Comparison of ENCODE assay signal across 8 cellular contexts in genomic region chr19:49690656-49691242, GRCh38. TPM values are rescaled to one million over a fixed set of nuclear protein-coding genes. Genes with fewer than 3 reads are reported as not detected.
DNase-seq lines count a peak whose midpoint lies in the region; ATAC-seq and TF ChIP-seq lines count a peak whose summit lies in the region.

Gene CPT1C (plus strand): TSS chr19:49691116. CDS start chr19:49692253, 1,137 bp downstream.

- BruUV-seq in Caco-2 (replicated peaks; lab: Mats Ljungman, UMichigan) = no TSS peak

- H3K9me3 Mint-ChIP-seq in Caco-2 (ENCODE audit: unreplicated experiment) = peaks cover 10% of the 10 kb centered on the region
- no peaks in the 10 kb centered on the region for H3K9me3 Mint-ChIP-seq in activated CD4-positive, alpha-beta memory T cell treated with anti-CD3 and anti-CD28 coated beads for 36 hours

- H3K27ac ChIP-seq in effector memory CD4-positive, alpha-beta T cell (ENCODE audit: insufficient read depth, low read length, poor library complexity, severe bottlenecking) = no peak within 1 kb of the TSS
- peak within 1 kb of the TSS in 2 of 3 donors; percentile 21 to 54 for H3K27ac ChIP-seq in right lobe of liver

- no peak for TF ChIP-seq POLR2A in right lobe of liver (IDR thresholded peaks at IDR 0.05)

- ATAC-seq in right lobe of liver (peak; percentile 63 to 79 (median 68)), GM18909 (IDR thresholded peaks at IDR 0.05; ENCODE audit: poor library complexity, unreplicated experiment) (no peak), HG03520 (IDR thresholded peaks at IDR 0.05; ENCODE audit: unreplicated experiment) (no peak)

- peaks cover 72% of the 10 kb centered on the region for H3K36me3 Mint-ChIP-seq in Caco-2 (ENCODE audit: insufficient read depth, unreplicated experiment)
- peaks cover 23% of the 10 kb centered on the region for H3K36me3 Mint-ChIP-seq in activated CD4-positive, alpha-beta memory T cell treated with anti-CD3 and anti-CD28 coated beads for 36 hours

- H3K4me3 ChIP-seq in Caco-2 (ENCODE audit: low read depth, low read length) = no peak within 1 kb of the TSS
- peak within 1 kb of the TSS; percentile 43 for H3K4me3 ChIP-seq in effector memory CD4-positive, alpha-beta T cell (ENCODE audit: insufficient read depth, low read depth, low read length, poor library complexity, severe bottlenecking)
- peak within 1 kb of the TSS; percentile 23 to 39 (median 24) for H3K4me3 ChIP-seq in right lobe of liver

- no peaks in the 10 kb centered on the region for H3K27me3 Mint-ChIP-seq in Caco-2 (ENCODE audit: insufficient read depth, unreplicated experiment)
- peaks cover 15% of the 10 kb centered on the region for H3K27me3 Mint-ChIP-seq in activated CD4-positive, alpha-beta memory T cell treated with anti-CD3 and anti-CD28 coated beads for 36 hours

- WGBS in right lobe of liver (ENCODE audit: insufficient coverage, low coverage, low lambda C conversion rate, missing lambda C conversion rate) = 4% methylated on average over 33 of the region's 38 CpGs

- 0 out of 2 replicates have a peak, but pooled peaks cover 2% of the 10 kb centered on the region for H3K9me3 ChIP-seq in Caco-2
- no peaks in the 10 kb centered on the region for H3K9me3 ChIP-seq in effector memory CD4-positive, alpha-beta T cell (ENCODE audit: control insufficient read depth, low read length)
- H3K9me3 ChIP-seq in right lobe of liver = no peaks in the 10 kb centered on the region

- intact Hi-C loops in Caco-2 (cut with micrococcal nuclease; ENCODE audit: unreplicated experiment) = no loop called here
- intact Hi-C loops in activated CD4-positive, alpha-beta memory T cell treated with anti-CD3 and anti-CD28 coated beads for 36 hours (cut with micrococcal nuclease) = no loop called here
- intact Hi-C loops in right lobe of liver (cut with DNase I) = no loop called here

- POLR2A ChIA-PET in Caco-2 (lab: Charles Lee) = interaction anchor here (0.7 kb wide), 1 partner anchor 738 kb away, joined by 5 read pairs; no protein-coding TSS in a partner anchor
- POLR2A ChIA-PET in activated CD4-positive, alpha-beta memory T cell treated with anti-CD3 and anti-CD28 coated beads for 36 hours (lab: Charles Lee) = interaction anchor here (0.7 to 2.0 kb wide), 2 partner anchors 11 to 14 kb away, joined by 3 to 6 read pairs; partner anchors contain the start of gene PRMT1

- CTCF ChIA-PET in Caco-2 (lab: Charles Lee) = no interaction called here
- CTCF ChIA-PET in activated CD4-positive, alpha-beta memory T cell treated with anti-CD3 and anti-CD28 coated beads for 36 hours (lab: Charles Lee) = interaction anchor here (1.6 kb wide), 1 partner anchor 14 kb away, joined by 3 read pairs; no protein-coding TSS in a partner anchor

- H3K36me3 ChIP-seq in Caco-2 (ENCODE audit: control insufficient read depth, insufficient read depth, low read length) (peaks cover 3% of the 10 kb centered on the region; the same call in 1 of the 2 replicates), right lobe of liver (peaks cover 0 to 5% (median 1%) of the 10 kb centered on the region in 4 donors)
- H3K36me3 ChIP-seq in effector memory CD4-positive, alpha-beta T cell (ENCODE audit: control insufficient read depth, insufficient read depth, low read length) = peaks cover 16% of the 10 kb centered on the region

- H3K27me3 ChIP-seq in Caco-2 (replicated peaks; ENCODE audit: control insufficient read depth, insufficient read depth, low read length) (no peaks in the 10 kb centered on the region), right lobe of liver (no peaks in the 10 kb centered on the region)
- H3K27me3 ChIP-seq in effector memory CD4-positive, alpha-beta T cell (replicated peaks; ENCODE audit: control insufficient read depth, insufficient read depth, low read length, poor library complexity, severe bottlenecking) = peaks cover 8% of the 10 kb centered on the region

- H3K4me1 ChIP-seq in Caco-2 = no peaks in the 10 kb centered on the region
- peaks cover 28% of the 10 kb centered on the region for H3K4me1 ChIP-seq in effector memory CD4-positive, alpha-beta T cell (ENCODE audit: control insufficient read depth, insufficient read depth, low read length, poor library complexity, severe bottlenecking)
- H3K4me1 ChIP-seq in right lobe of liver = peaks cover 0 to 17% (median 2%) of the 10 kb centered on the region in 4 donors

- DNase-seq in Caco-2 = peak in 1 of 2 experiments; percentile 63
- peak; percentile 88 to 89 for DNase-seq in NCI-H1930 (lab: John Stamatoyannopoulos, UW)
- peak; percentile 71 for DNase-seq in activated CD4-positive, alpha-beta memory T cell treated with anti-CD3 and anti-CD28 coated beads for 36 hours
- DNase-seq in effector memory CD4-positive, alpha-beta T cell = peak; percentile 15 to 43 (median 37)
- peak in 2 of 3 donors; percentile 69 to 72 for DNase-seq in right lobe of liver
- peak; percentile 51 to 55 for DNase-seq in stimulated activated CD4-positive, alpha-beta T cell treated with anti-CD3 and anti-CD28 coated beads, Interleukin-2, amount 100 ng/mL, for 48 hours

- no peak for TF ChIP-seq CTCF in Caco-2 (IDR thresholded peaks at IDR 0.05; ENCODE audit: insufficient read depth in 1 of 2, low read depth in 1 of 2, low read length in 1 of 2, severe bottlenecking in 1 of 2, unreplicated experiment in 1 of 2)
- no peak for TF ChIP-seq CTCF in right lobe of liver (IDR thresholded peaks at IDR 0.05)

- peak within 1 kb of the TSS; percentile 60 for H3K27ac Mint-ChIP-seq in Caco-2 (ENCODE audit: unreplicated experiment)
- no peak within 1 kb of the TSS for H3K27ac Mint-ChIP-seq in activated CD4-positive, alpha-beta memory T cell treated with anti-CD3 and anti-CD28 coated beads for 36 hours

- peak within 1 kb of the TSS; percentile 58 for H3K4me3 Mint-ChIP-seq in Caco-2 (ENCODE audit: unreplicated experiment)
- peak within 1 kb of the TSS; percentile 75 for H3K4me3 Mint-ChIP-seq in activated CD4-positive, alpha-beta memory T cell treated with anti-CD3 and anti-CD28 coated beads for 36 hours

- H3K4me1 Mint-ChIP-seq in Caco-2 (ENCODE audit: low read depth, unreplicated experiment) = peaks cover 10% of the 10 kb centered on the region
- peaks cover 16% of the 10 kb centered on the region for H3K4me1 Mint-ChIP-seq in activated CD4-positive, alpha-beta memory T cell treated with anti-CD3 and anti-CD28 coated beads for 36 hours (ENCODE audit: low read depth)

RNA-seq across cellular contexts. Expression of gene CPT1C, which starts in this region (rescaled TPM):
- total RNA-seq in Caco-2 (2022) (1.9 and 2.0 TPM in 2 replicates), right lobe of liver (1 to 10 TPM in 3 of 6 experiments, under 1 TPM in 3; 0.43 to 6.7 (median 0.97) TPM)
- total RNA-seq in activated CD4-positive, alpha-beta memory T cell treated with anti-CD3 and anti-CD28 coated beads for 36 hours = 1 to 10 TPM; 1.4 to 1.6 TPM

Comparison
In these comparisons a context has a peak if more than half of its experiments do, and no peak if none do; other contexts are left out.
1. ATAC-seq: peak in right lobe of liver (4 of 4); none in GM18909 (single experiment) and HG03520 (single experiment).